Comparison of ENCODE assay signal across 23 cellular contexts in the genomic region with DNA sequence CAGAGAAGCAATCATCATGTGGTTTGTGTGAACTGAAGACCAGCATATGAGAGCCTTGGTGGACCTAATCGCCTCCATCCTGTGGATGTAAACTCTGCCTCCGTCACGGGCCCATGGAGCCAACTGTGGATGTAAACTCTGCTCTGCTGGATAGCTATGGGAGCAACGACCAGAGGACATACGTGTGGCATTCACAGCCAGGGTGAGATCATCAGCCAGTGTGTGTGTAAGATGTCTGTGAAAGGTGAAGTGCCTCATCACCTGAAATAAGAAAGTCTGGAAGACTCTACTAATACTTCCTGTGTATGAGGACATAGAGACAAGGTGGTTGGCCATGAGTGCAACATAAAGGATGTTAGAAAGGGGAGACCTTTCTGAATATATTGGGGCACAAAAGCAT.
"Had no signal": no experiment of that assay in that cellular context is flagged by ENCODE, and none has a peak within 500 bp of the region (broad histone marks: within the 10 kb centered on the region; RNA-seq: fewer than 3 reads in every experiment).

No MANE protein-coding gene starts in this region.

- DNase-seq: colonic mucosa; effector CD8-positive, alpha-beta T cell; endodermal cell; esophagus squamous epithelium; foreskin melanocyte; glutamatergic neuron; heart right ventricle; hippocampal formation; mesenchymal stem cell; mucosa of descending colon; naive thymus-derived CD4-positive, alpha-beta T cell; stimulated activated CD4-positive, alpha-beta T cell treated with anti-CD3 and anti-CD28 coated beads, Interleukin-2, amount 100 ng/mL, for 24 hours; stimulated activated CD4-positive, alpha-beta T cell treated with anti-CD3 and anti-CD28 coated beads, Interleukin-4, amount 100 ng/mL, for 24 hours; stimulated activated naive CD4-positive, alpha-beta T cell treated with Interleukin-2 at 50 U/mL for 16 hours; substantia nigra; testis; tibial artery; upper lobe of left lung; uterus had no signal

- H3K27ac ChIP-seq: colonic mucosa, esophagus squamous epithelium, heart right ventricle, neural progenitor cell, parathyroid adenoma, testis, tibial artery, upper lobe of left lung, uterus had no signal

- H3K4me2 ChIP-seq: neural progenitor cell had no signal

- H3K79me2 ChIP-seq: parathyroid adenoma had no signal

- H3K36me3 ChIP-seq: colonic mucosa, esophagus squamous epithelium, heart right ventricle, neural progenitor cell, tibial artery, upper lobe of left lung, uterus had no signal

- ATAC-seq: heart right ventricle; naive thymus-derived CD4-positive, alpha-beta T cell; sciatic nerve had no signal

- H3K9ac ChIP-seq: neural progenitor cell, parathyroid adenoma had no signal

- H3K4me1 ChIP-seq: colonic mucosa, heart right ventricle, neural progenitor cell, parathyroid adenoma, tibial artery, uterus had no signal

- H2AFZ ChIP-seq: neural progenitor cell, parathyroid adenoma had no signal

- H3K9me3 ChIP-seq: colonic mucosa, esophagus squamous epithelium, heart right ventricle, mucosa of descending colon, testis, tibial artery, upper lobe of left lung, uterus had no signal

- H3K27me3 ChIP-seq: colonic mucosa, esophagus squamous epithelium, heart right ventricle, neural progenitor cell, testis, tibial artery, upper lobe of left lung, uterus had no signal

- H3K4me3 ChIP-seq: colonic mucosa, esophagus squamous epithelium, heart right ventricle, mucosa of descending colon, neural progenitor cell, testis, tibial artery, upper lobe of left lung, uterus had no signal

- FAIRE-seq: islet of Langerhans had no signal
